Comparison of ENCODE assay signal across 14 cellular contexts in genomic region chr5:158700231-158700996, GRCh38.
A peak's percentile ranks its signal among the peaks of the same experiment; 100 is the strongest.
DNase-seq lines count a peak whose midpoint lies in the region; ATAC-seq and TF ChIP-seq lines count a peak whose summit lies in the region.
"Had no signal": no experiment of that assay in that cellular context is flagged by ENCODE, and none has a peak within 500 bp of the region (broad histone marks: within the 10 kb centered on the region; RNA-seq: fewer than 3 reads in every experiment).

No MANE protein-coding gene starts in this region.

- H3F3A ChIP-seq in smooth muscle cell (ENCODE audit: low read depth): peaks cover 10% of the 10 kb centered on the region

- no peak overlapping the region for H3K4me3 Mint-ChIP-seq in activated CD4-positive, alpha-beta memory T cell treated with anti-CD3 and anti-CD28 coated beads for 36 hours

- no peak for ATAC-seq in gastroesophageal sphincter
- ATAC-seq in HG03469 (IDR thresholded peaks at IDR 0.05; ENCODE audit: unreplicated experiment): no peak

- intact Hi-C loops in OCI-LY7 (cut with micrococcal nuclease; ENCODE audit: unreplicated experiment): no loop called here
- intact Hi-C loops in activated CD4-positive, alpha-beta memory T cell treated with anti-CD3 and anti-CD28 coated beads for 36 hours (cut with micrococcal nuclease): no loop called here

- no peaks in the 10 kb centered on the region for H3K9me3 ChIP-seq in OCI-LY7 (ENCODE audit: low read length)
- H3K9me3 ChIP-seq in gastroesophageal sphincter: no peaks in the 10 kb centered on the region
- no peaks in the 10 kb centered on the region for H3K9me3 ChIP-seq in smooth muscle cell (replicated peaks; ENCODE audit: low read depth)

- H3K4me3 ChIP-seq in OCI-LY7 (ENCODE audit: low read depth, low read length, poor library complexity, severe bottlenecking) (no peak overlapping the region), gastroesophageal sphincter (no peak overlapping the region), smooth muscle cell (no peak overlapping the region)
- H3K4me3 ChIP-seq: cardiac muscle cell had no signal

- no peaks in the 10 kb centered on the region for H3K36me3 Mint-ChIP-seq in activated CD4-positive, alpha-beta memory T cell treated with anti-CD3 and anti-CD28 coated beads for 36 hours

- POLR2A ChIA-PET in OCI-LY7 (lab: Charles Lee): interaction anchor here (0.7 to 1.9 kb wide), 5 partner anchors 9 to 162 kb away, joined by 3 to 10 read pairs (median 3); no protein-coding TSS in a partner anchor
- POLR2A ChIA-PET in activated CD4-positive, alpha-beta memory T cell treated with anti-CD3 and anti-CD28 coated beads for 36 hours (lab: Charles Lee): no interaction called here

- CTCF ChIA-PET in OCI-LY7 (lab: Charles Lee; ENCODE audit: unreplicated experiment): interaction anchor here (0.6 kb wide), 1 partner anchor 626 kb away, joined by 3 read pairs; no protein-coding TSS in a partner anchor
- CTCF ChIA-PET in activated CD4-positive, alpha-beta memory T cell treated with anti-CD3 and anti-CD28 coated beads for 36 hours (lab: Charles Lee): interaction anchor here (0.9 to 12.0 kb wide), 3 partner anchors 10 to 432 kb away, joined by 3 to 412 read pairs (median 4); no protein-coding TSS in a partner anchor

- no peaks in the 10 kb centered on the region for H3K9me3 Mint-ChIP-seq in activated CD4-positive, alpha-beta memory T cell treated with anti-CD3 and anti-CD28 coated beads for 36 hours

- H4K20me1 ChIP-seq in OCI-LY7 (ENCODE audit: insufficient read depth, low read length): no peaks in the 10 kb centered on the region
- no peaks in the 10 kb centered on the region for H4K20me1 ChIP-seq in smooth muscle cell (ENCODE audit: low read depth)

- BruUV-seq in OCI-LY7 (replicated peaks; lab: Mats Ljungman, UMichigan): no TSS peak

- H3K27me3 ChIP-seq in gastroesophageal sphincter: peaks cover 4% of the 10 kb centered on the region
- peaks cover 18% of the 10 kb centered on the region for H3K27me3 ChIP-seq in smooth muscle cell (ENCODE audit: low read depth)
- H3K27me3 ChIP-seq: cardiac muscle cell had no signal

- H3K4me1 ChIP-seq in OCI-LY7 (ENCODE audit: insufficient read depth, low read length, poor library complexity, severe bottlenecking) (peaks cover 32% of the 10 kb centered on the region), gastroesophageal sphincter (peaks cover 0 to 29% (median 5%) of the 10 kb centered on the region in 3 donors), smooth muscle cell (ENCODE audit: low read depth) (peaks cover 35% of the 10 kb centered on the region)

- H3K27me3 Mint-ChIP-seq in activated CD4-positive, alpha-beta memory T cell treated with anti-CD3 and anti-CD28 coated beads for 36 hours: peaks cover 6% of the 10 kb centered on the region

- H3K27ac Mint-ChIP-seq in activated CD4-positive, alpha-beta memory T cell treated with anti-CD3 and anti-CD28 coated beads for 36 hours: no peak overlapping the region

- TF ChIP-seq CTCF in OCI-LY7 (conservative IDR thresholded peaks at IDR 0.05; ENCODE audit: low read length) (no peak), gastroesophageal sphincter (IDR thresholded peaks at IDR 0.05) (no peak), smooth muscle cell (IDR thresholded peaks at IDR 0.05; ENCODE audit: borderline replicate concordance, insufficient read depth, poor library complexity, severe bottlenecking) (no peak), GM10266 (IDR thresholded peaks at IDR 0.05; ENCODE audit: control insufficient read depth, insufficient read depth, low read depth, missing control alignments) (no peak)

- WGBS in gastroesophageal sphincter (ENCODE audit: low coverage in 1 of 2), 2 donors: 46 to 65% methylated on average over 9 of the region's 9 CpGs
- 40% methylated on average over 8 of the region's 9 CpGs for WGBS in smooth muscle cell (ENCODE audit: low lambda C conversion rate)

- H2AFZ ChIP-seq in OCI-LY7 (ENCODE audit: low read length) (no peak overlapping the region), smooth muscle cell (ENCODE audit: low read depth) (no peak overlapping the region)

- H3K4me1 Mint-ChIP-seq in activated CD4-positive, alpha-beta memory T cell treated with anti-CD3 and anti-CD28 coated beads for 36 hours (ENCODE audit: low read depth): peaks cover 2% of the 10 kb centered on the region

- DNase-seq in EH (ENCODE audit: low read depth) (peak; percentile 72), OCI-LY7 (ENCODE audit: low spot score) (peak; percentile 23), smooth muscle cell (lab: John Stamatoyannopoulos, UW; ENCODE audit: unreplicated experiment) (no peak), NCI-H446 (lab: John Stamatoyannopoulos, UW) (no peak), GM10266 (ENCODE audit: extremely low spot score) (no peak)
- no peak for DNase-seq in activated CD4-positive, alpha-beta memory T cell treated with anti-CD3 and anti-CD28 coated beads for 36 hours
- DNase-seq: activated T-cell treated with anti-CD3 and anti-CD28 coated beads, Interleukin-2, amount 50 U/mL, for 48 hours; COR-L47; erythroblast; kidney; RPMI8226 had no signal

- H3K36me3 ChIP-seq in OCI-LY7 (ENCODE audit: insufficient read depth, low read length) (peaks cover 40% of the 10 kb centered on the region), gastroesophageal sphincter (peaks cover 0 to 13% of the 10 kb centered on the region in 2 donors), smooth muscle cell (ENCODE audit: low read depth) (no peaks in the 10 kb centered on the region)
- H3K36me3 ChIP-seq: cardiac muscle cell had no signal

- no peak for TF ChIP-seq EP300 in gastroesophageal sphincter (IDR thresholded peaks at IDR 0.05)

- H3K27ac ChIP-seq in OCI-LY7 (ENCODE audit: low read depth, low read length, poor library complexity, severe bottlenecking) (no peak overlapping the region), gastroesophageal sphincter (peak overlapping the region in 3 of 4 donors; percentile 45 to 58 (median 52)), smooth muscle cell (ENCODE audit: low read depth) (peak overlapping the region; percentile 42)
- H3K27ac ChIP-seq: cardiac muscle cell had no signal

- H3K9me2 ChIP-seq in OCI-LY7 (ENCODE audit: insufficient read depth, low read length): no peaks in the 10 kb centered on the region

- H3K9ac ChIP-seq in smooth muscle cell (ENCODE audit: low read depth): no peak overlapping the region

- TF ChIP-seq POLR2A in gastroesophageal sphincter (IDR thresholded peaks at IDR 0.05): no peak

- no peak overlapping the region for H3K4me2 ChIP-seq in OCI-LY7 (ENCODE audit: low read length)
- H3K4me2 ChIP-seq in smooth muscle cell: peak overlapping the region; percentile 68

- H3K79me2 ChIP-seq in OCI-LY7 (ENCODE audit: insufficient read depth, low read depth, low read length) (no peaks in the 10 kb centered on the region), smooth muscle cell (ENCODE audit: low read depth) (no peaks in the 10 kb centered on the region)

Comparison
In these comparisons a context has a peak if more than half of its experiments do, and no peak if none do; other contexts are left out.
1. DNase-seq: peak in EH (single experiment) and OCI-LY7 (single experiment); none in smooth muscle cell (single experiment), activated CD4-positive, alpha-beta memory T cell treated with anti-CD3 and anti-CD28 coated beads for 36 hours (single experiment), NCI-H446 (0 of 2) and GM10266 (single experiment).